Comparison of ENCODE assay signal across 9 cellular contexts in genomic region chr22:40156001-40156516, GRCh38. TPM values are rescaled to one million over a fixed set of nuclear protein-coding genes. Genes with fewer than 3 reads are reported as not detected.
DNase-seq lines count a peak whose midpoint lies in the region; ATAC-seq lines count a peak whose summit lies in the region.
"Had no signal": no experiment of that assay in that cellular context is flagged by ENCODE, and none has a peak within 500 bp of the region (broad histone marks: within the 10 kb centered on the region; RNA-seq: fewer than 3 reads in every experiment).

No MANE protein-coding gene starts in this region.

- WGBS in GM23248 (ENCODE audit: low coverage in 1 of 2, low lambda C conversion rate in 2 of 2, missing lambda C conversion rate in 2 of 2), 2 experiments, result 50 to 55% methylated on average over 7 of the region's 7 CpGs

- no peak overlapping the region for H2AFZ ChIP-seq in GM23248

- no peak overlapping the region for H3K4me3 ChIP-seq in GM23248
- H3K4me3 ChIP-seq: SJSA1 had no signal

- no peaks in the 10 kb centered on the region for H3K9me2 ChIP-seq in GM23248 (ENCODE audit: insufficient read depth)

- H3K9ac ChIP-seq in GM23248, result no peak overlapping the region

- POLR2A ChIA-PET in activated CD8-positive, alpha-beta T cell treated with anti-CD3 and anti-CD28 coated beads, Interleukin-2, amount 10 ng/mL, durations not matched to agents 7 days and 5 days (lab: Charles Lee), result interaction anchor here (0.7 kb wide), 1 partner anchor 138 kb away, joined by 3 read pairs; no protein-coding TSS in a partner anchor

- no peaks in the 10 kb centered on the region; the same call in 1 of the 2 replicates for H3K4me1 ChIP-seq in GM23248 (ENCODE audit: insufficient read depth)

- no peaks in the 10 kb centered on the region for H3F3A ChIP-seq in GM23248 (ENCODE audit: insufficient read depth)

- CTCF ChIA-PET in activated CD8-positive, alpha-beta T cell treated with anti-CD3 and anti-CD28 coated beads, Interleukin-2, amount 10 ng/mL, durations not matched to agents 7 days and 5 days (lab: Charles Lee), result no interaction called here

- peaks cover 8% of the 10 kb centered on the region for H3K36me3 Mint-ChIP-seq in activated CD8-positive, alpha-beta T cell treated with anti-CD3 and anti-CD28 coated beads, Interleukin-2, amount 10 ng/mL, durations not matched to agents 7 days and 5 days (ENCODE audit: low read depth)
- peaks cover 0 to 4% (median 0%) of the 10 kb centered on the region in 3 donors for H3K36me3 Mint-ChIP-seq in immature natural killer cell

- in situ Hi-C loops in GM23248 (cut with MboI), result no loop called here

- no peaks in the 10 kb centered on the region for H3K9me3 ChIP-seq in GM23248 (ENCODE audit: low read depth)
- H3K9me3 ChIP-seq: SJSA1 had no signal

- no peaks in the 10 kb centered on the region for H3K79me2 ChIP-seq in GM23248 (ENCODE audit: insufficient read depth)

- no peaks in the 10 kb centered on the region for H3K36me3 ChIP-seq in GM23248 (ENCODE audit: low read depth)
- H3K36me3 ChIP-seq: SJSA1 had no signal

- ATAC-seq in activated CD8-positive, alpha-beta T cell treated with anti-CD3 and anti-CD28 coated beads, Interleukin-2, amount 10 ng/mL, durations not matched to agents 7 days and 5 days, result peak; percentile 67
- ATAC-seq in GM18520 (IDR thresholded peaks at IDR 0.05; ENCODE audit: unreplicated experiment) (no peak), HG03175 (IDR thresholded peaks at IDR 0.05; ENCODE audit: unreplicated experiment) (no peak), GM21786 (IDR thresholded peaks at IDR 0.05; ENCODE audit: unreplicated experiment) (no peak)

- H3K9me3 Mint-ChIP-seq in activated CD8-positive, alpha-beta T cell treated with anti-CD3 and anti-CD28 coated beads, Interleukin-2, amount 10 ng/mL, durations not matched to agents 7 days and 5 days (ENCODE audit: insufficient read depth), result no peaks in the 10 kb centered on the region
- H3K9me3 Mint-ChIP-seq in immature natural killer cell, result no peaks in the 10 kb centered on the region

- H3K27ac ChIP-seq in GM23248, result no peak overlapping the region
- H3K27ac ChIP-seq: SJSA1 had no signal

- H3K27ac Mint-ChIP-seq in activated CD8-positive, alpha-beta T cell treated with anti-CD3 and anti-CD28 coated beads, Interleukin-2, amount 10 ng/mL, durations not matched to agents 7 days and 5 days, result no peak overlapping the region
- peak overlapping the region in 5 of 6 donors; percentile 11 to 81 (median 26) for H3K27ac Mint-ChIP-seq in immature natural killer cell

- no peaks in the 10 kb centered on the region for H4K20me1 ChIP-seq in GM23248 (ENCODE audit: insufficient read depth)

- H3K27me3 ChIP-seq in GM23248 (replicated peaks; ENCODE audit: insufficient read depth), result no peaks in the 10 kb centered on the region
- H3K27me3 ChIP-seq: SJSA1 had no signal

- H3K4me2 ChIP-seq in GM23248 (ENCODE audit: unreplicated experiment), result no peak overlapping the region

- H3K27me3 Mint-ChIP-seq in activated CD8-positive, alpha-beta T cell treated with anti-CD3 and anti-CD28 coated beads, Interleukin-2, amount 10 ng/mL, durations not matched to agents 7 days and 5 days (ENCODE audit: low read depth), result no peaks in the 10 kb centered on the region
- peaks cover 0 to 4% (median 0%) of the 10 kb centered on the region in 3 donors for H3K27me3 Mint-ChIP-seq in immature natural killer cell (ENCODE audit: low read depth in 3 of 3)

- DNase-seq in GM23248 (peak; percentile 49), NCI-H187 (lab: John Stamatoyannopoulos, UW) (peak; percentile 11 to 23), immature natural killer cell (no peak), occipital lobe (lab: John Stamatoyannopoulos, UW) (no peak)
- peak; percentile 24 for DNase-seq in activated CD8-positive, alpha-beta T cell treated with anti-CD3 and anti-CD28 coated beads, Interleukin-2, amount 10 ng/mL, durations not matched to agents 7 days and 5 days

- H3K4me1 Mint-ChIP-seq in activated CD8-positive, alpha-beta T cell treated with anti-CD3 and anti-CD28 coated beads, Interleukin-2, amount 10 ng/mL, durations not matched to agents 7 days and 5 days (ENCODE audit: low read depth), result peaks cover 7% of the 10 kb centered on the region
- peaks cover under 1 to 3% of the 10 kb centered on the region in 2 donors for H3K4me1 Mint-ChIP-seq in immature natural killer cell

- H3K4me3 Mint-ChIP-seq in activated CD8-positive, alpha-beta T cell treated with anti-CD3 and anti-CD28 coated beads, Interleukin-2, amount 10 ng/mL, durations not matched to agents 7 days and 5 days, result no peak overlapping the region
- no peak overlapping the region for H3K4me3 Mint-ChIP-seq in immature natural killer cell

RNA-seq across cellular contexts. Expression of gene TNRC6B, which starts 21.7 kb away (rescaled TPM):
- total RNA-seq in GM23248 (2014; rRNA removed; shearing (Covaris generic)), result 14.1 and 53.5 TPM in 2 replicates
- polyA plus RNA-seq in GM23248 (2016; fragmentation: Nextera tagmentation; extraction: Ambion mirVana), result 21.0 and 21.1 TPM in 2 replicates
- total RNA-seq in activated CD8-positive, alpha-beta T cell treated with anti-CD3 and anti-CD28 coated beads, Interleukin-2, amount 10 ng/mL, durations not matched to agents 7 days and 5 days, result 10 to 100 TPM; 62.9 to 63.3 TPM
- 10 to 100 TPM; 12.9 to 90.1 (median 29.7) TPM for polyA plus RNA-seq in immature natural killer cell
- total RNA-seq in occipital lobe, result 44.3 TPM

Comparison
In these comparisons a context has a peak if more than half of its experiments do, and no peak if none do; other contexts are left out.
1. DNase-seq: peak in GM23248 (single experiment), NCI-H187 (2 of 2) and activated CD8-positive, alpha-beta T cell treated with anti-CD3 and anti-CD28 coated beads, Interleukin-2, amount 10 ng/mL, durations not matched to agents 7 days and 5 days (single experiment); none in immature natural killer cell (0 of 3) and occipital lobe (single experiment).